ENCODE assay signal across 19 cellular contexts in the genomic region with DNA sequence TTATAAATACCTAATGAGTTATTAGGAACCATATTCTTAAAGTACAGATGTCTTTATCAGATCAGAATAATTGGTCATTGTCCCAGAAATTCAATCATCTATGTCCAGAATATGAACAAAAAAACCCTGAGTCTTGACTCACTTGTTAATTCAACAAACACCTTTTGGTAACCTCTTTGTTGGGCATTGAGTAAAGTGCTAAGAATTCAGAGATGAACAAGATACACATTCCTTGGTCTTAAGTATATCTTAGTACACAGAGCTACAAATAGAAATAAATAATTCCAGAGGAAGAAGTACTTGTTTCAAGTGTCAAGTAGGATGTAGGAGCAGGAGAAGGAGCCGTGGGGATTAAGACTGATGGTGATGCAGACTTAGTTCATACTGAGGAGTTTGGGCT.
DNase-seq lines count a peak whose midpoint lies in the region; ATAC-seq, FAIRE-seq and TF ChIP-seq lines count a peak whose summit lies in the region.
"Had no signal": no experiment of that assay in that cellular context is flagged by ENCODE, and none has a peak within 500 bp of the region (broad histone marks: within the 10 kb centered on the region; RNA-seq: fewer than 3 reads in every experiment).

No MANE protein-coding gene starts in this region.

- DNase-seq in bronchial epithelial cell (ENCODE audit: low read depth) (peak; percentile 32), kidney glomerular epithelial cell (lab: John Stamatoyannopoulos, UW) (peak; percentile 37), retinal pigment epithelial cell (ENCODE audit: low read depth) (peak; percentile 2), substantia nigra (lab: John Stamatoyannopoulos, UW) (no peak), mesenchymal stem cell (no peak)
- DNase-seq: C1 segment of cervical spinal cord; CD4-positive, alpha-beta memory T cell; COR-L47; DMS153; DMS79; EL; GDM1; GOT3; HFFc6 had no signal

- 80% methylated on average over 1 of the region's 1 CpG for whole genome bisulfite sequencing in mesenchymal stem cell

- H4K8ac ChIP-seq in mesenchymal stem cell (ENCODE audit: low read length), result no peak overlapping the region

- H3K23ac ChIP-seq in mesenchymal stem cell (ENCODE audit: low read length in 2 of 2), result no peak overlapping the region

- no peaks in the 10 kb centered on the region for H3K27me3 ChIP-seq in bronchial epithelial cell (ENCODE audit: control insufficient read depth, insufficient read depth, low read length)
- no peaks in the 10 kb centered on the region for H3K27me3 ChIP-seq in mesenchymal stem cell (ENCODE audit: control insufficient read depth in 1 of 2, insufficient read depth in 1 of 2, low read length in 2 of 2)

- H2AK5ac ChIP-seq in mesenchymal stem cell (ENCODE audit: low read length, severe bottlenecking), result no peak overlapping the region

- no peak overlapping the region for H3K9ac ChIP-seq in mesenchymal stem cell (ENCODE audit: low read length)

- H4K91ac ChIP-seq in mesenchymal stem cell (ENCODE audit: low read length), result no peak overlapping the region

- H3K36me3 ChIP-seq in bronchial epithelial cell (ENCODE audit: control insufficient read depth, insufficient read depth, low read length) (no peaks in the 10 kb centered on the region), mesenchymal stem cell (ENCODE audit: control insufficient read depth in 1 of 2, insufficient read depth in 2 of 2, low read depth in 1 of 2, low read length in 2 of 2) (no peaks in the 10 kb centered on the region)
- H3K36me3 ChIP-seq: HAP-1 had no signal

- H3K4me3 ChIP-seq in bronchial epithelial cell (ENCODE audit: low read depth, low read length) (no peak overlapping the region), retinal pigment epithelial cell (ENCODE audit: low read length) (no peak overlapping the region), mesenchymal stem cell (ENCODE audit: insufficient read depth in 1 of 2, low read depth in 1 of 2, low read length in 2 of 2) (no peak overlapping the region)
- H3K4me3 ChIP-seq: GM12878, HAP-1 had no signal

- no peaks in the 10 kb centered on the region for H3K9me3 ChIP-seq in mesenchymal stem cell (ENCODE audit: control insufficient read depth, low read length)
- H3K9me3 ChIP-seq: HAP-1 had no signal

- no peak for ATAC-seq in GM18511 (IDR thresholded peaks at IDR 0.05; ENCODE audit: unreplicated experiment)
- ATAC-seq: GM12878 had no signal

- H2AFZ ChIP-seq in mesenchymal stem cell (ENCODE audit: low read depth, low read length), result no peak overlapping the region

- no peak overlapping the region for H2BK120ac ChIP-seq in mesenchymal stem cell (ENCODE audit: low read depth, low read length)

- no peaks in the 10 kb centered on the region for H3K79me1 ChIP-seq in mesenchymal stem cell (replicated peaks; ENCODE audit: low read length, poor library complexity, severe bottlenecking)

- no peak overlapping the region for H3K14ac ChIP-seq in mesenchymal stem cell (ENCODE audit: low read length in 2 of 2)

- no peak overlapping the region for H3K18ac ChIP-seq in mesenchymal stem cell (ENCODE audit: low read depth in 1 of 2, low read length in 2 of 2)

- no peak overlapping the region for H2BK12ac ChIP-seq in mesenchymal stem cell (ENCODE audit: low read length in 2 of 2)

- no peak overlapping the region for H3K4ac ChIP-seq in mesenchymal stem cell (ENCODE audit: low read depth in 1 of 2, low read length in 2 of 2)

- TF ChIP-seq CTCF in bronchial epithelial cell (IDR thresholded peaks at IDR 0.05; ENCODE audit: insufficient read depth, low read length, severe bottlenecking), result no peak
- no peak for TF ChIP-seq CTCF in retinal pigment epithelial cell (conservative IDR thresholded peaks at IDR 0.05; ENCODE audit: low read depth, low read length)

- no peak overlapping the region for H3K4me2 ChIP-seq in mesenchymal stem cell (ENCODE audit: low read length, poor library complexity, severe bottlenecking)

- no peak for FAIRE-seq in bronchial epithelial cell (lab: Jason Lieb, UNC)
- FAIRE-seq: GM12878, GM18507, H54 had no signal

- no peak overlapping the region for H2BK5ac ChIP-seq in mesenchymal stem cell (ENCODE audit: low read depth, low read length, poor library complexity, severe bottlenecking)

- H3K27ac ChIP-seq in substantia nigra (ENCODE audit: low read depth, low read length, poor library complexity, severe bottlenecking) (no peak overlapping the region), mesenchymal stem cell (ENCODE audit: low read length, poor library complexity, severe bottlenecking) (no peak overlapping the region)

- H3K4me1 ChIP-seq in mesenchymal stem cell (ENCODE audit: control insufficient read depth, insufficient read depth, low read depth, low read length), result no peaks in the 10 kb centered on the region

- no peak overlapping the region for H2BK15ac ChIP-seq in mesenchymal stem cell (ENCODE audit: low read depth, poor library complexity, severe bottlenecking)

Comparison
In these comparisons a context has a peak if more than half of its experiments do, and no peak if none do; other contexts are left out.
1. DNase-seq: peak in bronchial epithelial cell (single experiment), kidney glomerular epithelial cell (single experiment) and retinal pigment epithelial cell (single experiment); none in substantia nigra (0 of 49) and mesenchymal stem cell (single experiment).